ENCODE assay signal across 11 cellular contexts in genomic region chr10:44853148-44853734, GRCh38. TPM values are rescaled to one million over a fixed set of nuclear protein-coding genes. Genes with fewer than 3 reads are reported as not detected.
DNase-seq lines count a peak whose midpoint lies in the region; TF ChIP-seq lines count a peak whose summit lies in the region.
"Had no signal": no experiment of that assay in that cellular context is flagged by ENCODE, and none has a peak within 500 bp of the region (broad histone marks: within the 10 kb centered on the region; RNA-seq: fewer than 3 reads in every experiment).

No MANE protein-coding gene starts in this region.

- H3K36me3 Mint-ChIP-seq in progenitor cell of endocrine pancreas (ENCODE audit: insufficient read depth) = no peaks in the 10 kb centered on the region

- H3K9me3 Mint-ChIP-seq in progenitor cell of endocrine pancreas (ENCODE audit: low read depth) = no peaks in the 10 kb centered on the region

- peak overlapping the region; percentile 33 for H3K27ac Mint-ChIP-seq in progenitor cell of endocrine pancreas
- H3K27ac Mint-ChIP-seq: activated B cell treated with CpG ODN at 0.5 μM for 24 hours had no signal

- peaks cover 3% of the 10 kb centered on the region for H3K4me1 Mint-ChIP-seq in progenitor cell of endocrine pancreas (ENCODE audit: low read depth)
- H3K4me1 Mint-ChIP-seq: activated B cell treated with CpG ODN at 0.5 μM for 24 hours had no signal

- peaks cover 26% of the 10 kb centered on the region for H3K27me3 Mint-ChIP-seq in progenitor cell of endocrine pancreas
- H3K27me3 Mint-ChIP-seq: activated B cell treated with CpG ODN at 0.5 μM for 24 hours had no signal

- H3K4me3 Mint-ChIP-seq in progenitor cell of endocrine pancreas (ENCODE audit: low read depth) = no peak overlapping the region
- H3K4me3 Mint-ChIP-seq: activated B cell treated with CpG ODN at 0.5 μM for 24 hours had no signal

- peak; percentile 27 for DNase-seq in DMS 273 (lab: John Stamatoyannopoulos, UW; ENCODE audit: unreplicated experiment)
- no peak for DNase-seq in DMS 273 treated with DMSO at 0.1 percent for 48 hours (lab: John Stamatoyannopoulos, UW)
- peak; percentile 47 for DNase-seq in MV-4-11 (lab: John Stamatoyannopoulos, UW)
- peak; percentile 35 for DNase-seq in fibroblast of gingiva (ENCODE audit: low read depth)
- DNase-seq in progenitor cell of endocrine pancreas (ENCODE audit: low spot score, unreplicated experiment) = no peak
- DNase-seq in NCI-H2227 (lab: John Stamatoyannopoulos, UW; ENCODE audit: unreplicated experiment) = no peak
- DNase-seq in COR-L47 (lab: John Stamatoyannopoulos, UW) = no peak
- DNase-seq in HuH-7 (ENCODE audit: low spot score) = no peak
- DNase-seq: activated B cell treated with CpG ODN at 0.5 μM for 24 hours, anterior cingulate cortex had no signal

- no peak for TF ChIP-seq CTCF in progenitor cell of endocrine pancreas (IDR thresholded peaks at IDR 0.05; ENCODE audit: unreplicated experiment)

RNA-seq across cellular contexts. Expression of gene TMEM72, which starts 57.9 kb away (rescaled TPM):
- total RNA-seq in progenitor cell of endocrine pancreas = 0.93 and 1.5 TPM in 2 replicates
- total RNA-seq: activated B cell treated with CpG ODN at 0.5 μM for 24 hours, suprapubic skin had no signal

Comparison
In these comparisons a context has a peak if more than half of its experiments do, and no peak if none do; other contexts are left out.
1. DNase-seq: peak in DMS 273 (single experiment), MV-4-11 (single experiment) and fibroblast of gingiva (single experiment); none in DMS 273 treated with DMSO at 0.1 percent for 48 hours (single experiment), progenitor cell of endocrine pancreas (single experiment), NCI-H2227 (single experiment), COR-L47 (single experiment) and HuH-7 (single experiment).